Comparison of ENCODE assay signal across 8 cellular contexts in genomic region chr2:675982-676646, GRCh38. TPM values are rescaled to one million over a fixed set of nuclear protein-coding genes. Genes with fewer than 3 reads are reported as not detected.
DNase-seq lines count a peak whose midpoint lies in the region; TF ChIP-seq lines count a peak whose summit lies in the region.

No MANE protein-coding gene starts in this region.

- CTCF ChIA-PET in HEK293T (lab: Yijun Ruan, JAX) = no interaction called here

- POLR2A ChIA-PET in HEK293T (lab: Yijun Ruan, JAX) = interaction anchor here (1.0 kb wide), 2 partner anchors 15 to 108 kb away, joined by 3 to 4 read pairs; no protein-coding TSS in a partner anchor

- in situ Hi-C loops in transverse colon (cut with MboI; ENCODE audit: low pct_ligation_motif_present in 1 of 4, low pct_unique_long_range_greater_than_20kb in 1 of 4, low sequenced_read_pairs in 3 of 4) = no loop called here

- H3K36me3 ChIP-seq in WERI-Rb-1 = peaks cover 36% of the 10 kb centered on the region
- H3K36me3 ChIP-seq in muscle layer of colon (ENCODE audit: insufficient read depth, low read length) = peaks cover 9% of the 10 kb centered on the region
- H3K36me3 ChIP-seq in transverse colon = peaks cover 0 to 2% (median 0%) of the 10 kb centered on the region in 4 donors

- intact Hi-C loops in transverse colon (cut with DNase I; ENCODE audit: low total_unique reads) = no loop called here

- H3K4me3 ChIP-seq in WERI-Rb-1 (ENCODE audit: low read depth, low read length) (peak overlapping the region; percentile 68), epithelial cell of proximal tubule (ENCODE audit: low read depth, low read length) (peak overlapping the region; percentile 76), muscle layer of colon (ENCODE audit: low read depth in 1 of 2, low read length in 2 of 2) (peak overlapping the region; percentile 62 to 71), transverse colon (peak overlapping the region; percentile 38 to 66 (median 59))

- no peak for TF ChIP-seq EP300 in transverse colon (IDR thresholded peaks at IDR 0.05; ENCODE audit: low read depth)

- H3K9ac ChIP-seq in muscle layer of colon (ENCODE audit: low read length) = no peak overlapping the region

- H3K27me3 ChIP-seq in WERI-Rb-1 (ENCODE audit: insufficient read depth, low read depth, severe bottlenecking) (no peaks in the 10 kb centered on the region), muscle layer of colon (ENCODE audit: control insufficient read depth in 1 of 2, insufficient read depth in 2 of 2, low read length in 2 of 2) (no peaks in the 10 kb centered on the region), transverse colon (no peaks in the 10 kb centered on the region)

- no peak for TF ChIP-seq CTCF in WERI-Rb-1 (IDR thresholded peaks at IDR 0.05; ENCODE audit: low read depth, low read length)
- peak; percentile 46 for TF ChIP-seq CTCF in epithelial cell of proximal tubule (conservative IDR thresholded peaks at IDR 0.05; ENCODE audit: low read depth, low read length)
- peak in 2 of 5 experiments; percentile 18 to 40 for TF ChIP-seq CTCF in transverse colon (IDR thresholded peaks at IDR 0.05)

- H3K4me1 ChIP-seq in muscle layer of colon (ENCODE audit: insufficient read depth, low read length) (peaks cover 15% of the 10 kb centered on the region), transverse colon (peaks cover 0 to 21% (median 8%) of the 10 kb centered on the region in 4 donors)

- WGBS in transverse colon (ENCODE audit: low coverage in 1 of 2), 2 donors = 26 to 33% methylated on average over 5 to 17 of the region's 21 CpGs

- DNase-seq in SIG-M5 treated with dmso at 0.1 percent for 504 hours (lab: John Stamatoyannopoulos, UW; ENCODE audit: unreplicated experiment) (peak; percentile 43), SIG-M5 (lab: John Stamatoyannopoulos, UW) (no peak), HEK293T (ENCODE audit: extremely low spot score) (peak; percentile 49), M059J (ENCODE audit: low read depth) (peak; percentile 87), WERI-Rb-1 (peak; percentile 79), epithelial cell of proximal tubule (ENCODE audit: low read depth) (peak; percentile 77), transverse colon (peak; percentile 46)

- TF ChIP-seq POLR2A in transverse colon (IDR thresholded peaks at IDR 0.05) = no peak

- H3K9me3 ChIP-seq in WERI-Rb-1 (ENCODE audit: severe bottlenecking) (no peaks in the 10 kb centered on the region), muscle layer of colon (ENCODE audit: low read length) (no peaks in the 10 kb centered on the region), transverse colon (no peaks in the 10 kb centered on the region)

- peak overlapping the region; percentile 54 for H3K27ac ChIP-seq in WERI-Rb-1
- no peak overlapping the region for H3K27ac ChIP-seq in muscle layer of colon (ENCODE audit: low read depth, low read length)
- H3K27ac ChIP-seq in transverse colon = peak overlapping the region; percentile 84 to 98 (median 96)

TF ChIP-seq in HEK293T, 16 proteins besides CTCF, POLR2A, EP300 and RAD21:
- TF ChIP-seq L3MBTL2 (conservative IDR thresholded peaks at IDR 0.05) (peak; percentile 19; the same call in 1 of the 2 replicates), TARDBP (IDR thresholded peaks at IDR 0.05) (no peak)

RNA-seq across cellular contexts. Expression of gene TMEM18, which starts 1.1 kb away (rescaled TPM):
- 15.3 and 29.9 TPM in 2 replicates for total RNA-seq in M059J (2014; rRNA removed; shearing (Covaris generic))
- total RNA-seq in epithelial cell of proximal tubule (25.9 and 39.4 TPM in 2 replicates), transverse colon (10 to 100 TPM; 11.0 to 31.0 (median 14.5) TPM)
